23 cellular contexts compared by ENCODE assay signal in genomic region chr1:219383273-219383672, GRCh38.
DNase-seq lines count a peak whose midpoint lies in the region; ATAC-seq, FAIRE-seq and TF ChIP-seq lines count a peak whose summit lies in the region.
"Had no signal": no experiment of that assay in that cellular context is flagged by ENCODE, and none has a peak within 500 bp of the region (broad histone marks: within the 10 kb centered on the region; RNA-seq: fewer than 3 reads in every experiment).

No MANE protein-coding gene starts in this region.

- peaks cover 2% of the 10 kb centered on the region for H3K36me3 Mint-ChIP-seq in astrocyte (ENCODE audit: low read depth, unreplicated experiment)
- peaks cover 5% of the 10 kb centered on the region for H3K36me3 Mint-ChIP-seq in nephron (ENCODE audit: low read depth)
- H3K36me3 Mint-ChIP-seq: CD8-positive, alpha-beta T cell had no signal

- peaks cover 5% of the 10 kb centered on the region for H3K9me3 Mint-ChIP-seq in astrocyte (ENCODE audit: unreplicated experiment)
- peaks cover 3% of the 10 kb centered on the region for H3K9me3 Mint-ChIP-seq in nephron
- H3K9me3 Mint-ChIP-seq in stimulated activated naive CD8-positive, alpha-beta T cell treated with anti-CD3 and anti-CD28 coated beads, Interleukin-15, amount 100 ng/mL, for 72 hours: peaks cover 0 to 5% of the 10 kb centered on the region in 2 donors
- H3K9me3 Mint-ChIP-seq: CD4-positive, alpha-beta T cell; CD8-positive, alpha-beta T cell had no signal

- peaks cover 4% of the 10 kb centered on the region for H3F3A ChIP-seq in SK-N-SH (replicated peaks; ENCODE audit: insufficient read depth)

- POLR2A ChIA-PET in SK-N-SH (lab: Yijun Ruan, JAX): no interaction called here

- peak overlapping the region in 1 of 2 experiments; percentile 77; a peak in 1 of 4 replicates for H3K27ac ChIP-seq in SK-N-SH (ENCODE audit: low read depth in 2 of 2, low read length in 1 of 2)
- no peak overlapping the region for H3K27ac ChIP-seq in astrocyte (ENCODE audit: low read depth, low read length)
- H3K27ac ChIP-seq: BLaER1 treated with 17β-estradiol and CSF1 and Interleukin-3, amounts not matched to agents 10 nM and 100 nM; C4-2B had no signal

- no peaks in the 10 kb centered on the region for H3K36me3 ChIP-seq in SK-N-SH (replicated peaks in 1 of 2; ENCODE audit: control insufficient read depth in 1 of 2, insufficient read depth in 2 of 2, low read length in 1 of 2)
- no peaks in the 10 kb centered on the region for H3K36me3 ChIP-seq in astrocyte (ENCODE audit: insufficient read depth, low read length)
- H3K36me3 ChIP-seq: BLaER1 treated with 17β-estradiol and CSF1 and Interleukin-3, amounts not matched to agents 10 nM and 100 nM had no signal

- H3K4me1 Mint-ChIP-seq in astrocyte (ENCODE audit: low read depth, unreplicated experiment) (peaks cover 10% of the 10 kb centered on the region), nephron (peaks cover 54% of the 10 kb centered on the region)
- H3K4me1 Mint-ChIP-seq in stimulated activated naive CD8-positive, alpha-beta T cell treated with anti-CD3 and anti-CD28 coated beads, Interleukin-15, amount 100 ng/mL, for 72 hours: no peaks in the 10 kb centered on the region
- H3K4me1 Mint-ChIP-seq: B cell had no signal

- peak; percentile 20 for FAIRE-seq in astrocyte (lab: Jason Lieb, UNC)
- FAIRE-seq: A204.1, G401.6, GM12891, GM19239 had no signal

- H3K9ac ChIP-seq in SK-N-SH (no peak overlapping the region), astrocyte (ENCODE audit: low read length) (no peak overlapping the region)
- H3K9ac ChIP-seq: BLaER1 treated with 17β-estradiol and CSF1 and Interleukin-3, amounts not matched to agents 10 nM and 100 nM had no signal

- no peaks in the 10 kb centered on the region for H3K9me3 ChIP-seq in SK-N-SH
- no peaks in the 10 kb centered on the region for H3K9me3 ChIP-seq in astrocyte (ENCODE audit: insufficient read depth, low read depth, low read length)
- H3K9me3 ChIP-seq: BLaER1 treated with 17β-estradiol and CSF1 and Interleukin-3, amounts not matched to agents 10 nM and 100 nM; Caco-2 had no signal

- H3K79me2 ChIP-seq in SK-N-SH (ENCODE audit: insufficient read depth): no peaks in the 10 kb centered on the region
- no peaks in the 10 kb centered on the region for H3K79me2 ChIP-seq in astrocyte (ENCODE audit: insufficient read depth, low read length)

- H3K4me3 Mint-ChIP-seq in astrocyte (ENCODE audit: unreplicated experiment) (no peak overlapping the region), nephron (no peak overlapping the region)
- H3K4me3 Mint-ChIP-seq in stimulated activated naive CD8-positive, alpha-beta T cell treated with anti-CD3 and anti-CD28 coated beads, Interleukin-15, amount 100 ng/mL, for 72 hours: no peak overlapping the region
- H3K4me3 Mint-ChIP-seq: B cell; CD4-positive, alpha-beta T cell; CD8-positive, alpha-beta T cell had no signal

- H3K4me3 ChIP-seq in AG10803 (ENCODE audit: low read length): no peak overlapping the region
- no peak overlapping the region for H3K4me3 ChIP-seq in SK-N-SH (ENCODE audit: low read depth in 2 of 2, low read length in 1 of 2)
- H3K4me3 ChIP-seq in astrocyte (ENCODE audit: insufficient read depth, low read depth, low read length): no peak overlapping the region
- H3K4me3 ChIP-seq: BLaER1 treated with 17β-estradiol and CSF1 and Interleukin-3, amounts not matched to agents 10 nM and 100 nM had no signal

- DNase-seq in AG10803 (ENCODE audit: low read depth) (peak; percentile 1), SK-N-SH (no peak), astrocyte (ENCODE audit: low read depth) (peak; percentile 34), NCI-H2081 treated with DMSO at 0.1 percent for 48 hours (lab: John Stamatoyannopoulos, UW) (no peak)
- DNase-seq in stimulated activated naive CD8-positive, alpha-beta T cell treated with anti-CD3 and anti-CD28 coated beads, Interleukin-15, amount 100 ng/mL, for 72 hours: no peak
- DNase-seq: 8988T; ACHN; AML-193; Caco-2; Calu3; CD4-positive, alpha-beta T cell; CD8-positive, alpha-beta T cell; DMS79 treated with DMSO at 0.1 percent for 48 hours; GF-D8 had no signal

- no peak for TF ChIP-seq RAD21 in SK-N-SH (IDR thresholded peaks at IDR 0.05; ENCODE audit: low read length)

- ATAC-seq in GM19452 (IDR thresholded peaks at IDR 0.05; ENCODE audit: unreplicated experiment): no peak
- no peak for ATAC-seq in stimulated activated naive CD8-positive, alpha-beta T cell treated with anti-CD3 and anti-CD28 coated beads, Interleukin-15, amount 100 ng/mL, for 72 hours
- ATAC-seq: CD8-positive, alpha-beta T cell had no signal

- H3K27me3 ChIP-seq in SK-N-SH (ENCODE audit: insufficient read depth) (no peaks in the 10 kb centered on the region), astrocyte (ENCODE audit: insufficient read depth, low read length) (no peaks in the 10 kb centered on the region)
- H3K27me3 ChIP-seq: BLaER1 treated with 17β-estradiol and CSF1 and Interleukin-3, amounts not matched to agents 10 nM and 100 nM had no signal

- no peaks in the 10 kb centered on the region for H3K9me2 ChIP-seq in SK-N-SH

- H3K27me3 Mint-ChIP-seq in astrocyte (ENCODE audit: low read depth, unreplicated experiment) (no peaks in the 10 kb centered on the region), nephron (ENCODE audit: low read depth) (no peaks in the 10 kb centered on the region)
- no peaks in the 10 kb centered on the region for H3K27me3 Mint-ChIP-seq in stimulated activated naive CD8-positive, alpha-beta T cell treated with anti-CD3 and anti-CD28 coated beads, Interleukin-15, amount 100 ng/mL, for 72 hours
- H3K27me3 Mint-ChIP-seq: B cell; CD4-positive, alpha-beta T cell had no signal

- H3K27ac Mint-ChIP-seq in astrocyte (ENCODE audit: unreplicated experiment) (no peak overlapping the region), nephron (peak overlapping the region; percentile 24 to 90 (median 50))
- no peak overlapping the region for H3K27ac Mint-ChIP-seq in stimulated activated naive CD8-positive, alpha-beta T cell treated with anti-CD3 and anti-CD28 coated beads, Interleukin-15, amount 100 ng/mL, for 72 hours
- H3K27ac Mint-ChIP-seq: B cell; CD4-positive, alpha-beta T cell; CD8-positive, alpha-beta T cell had no signal

- H3K4me1 ChIP-seq in SK-N-SH (ENCODE audit: control insufficient read depth in 1 of 2, insufficient read depth in 2 of 2, low read depth in 1 of 2, low read length in 1 of 2) (peaks cover 0 to 9% of the 10 kb centered on the region in 2 experiments; a peak in 2 of 4 replicates), astrocyte (ENCODE audit: insufficient read depth, low read length) (no peaks in the 10 kb centered on the region)
- H3K4me1 ChIP-seq: BLaER1 treated with 17β-estradiol and CSF1 and Interleukin-3, amounts not matched to agents 10 nM and 100 nM had no signal

- H2AFZ ChIP-seq in SK-N-SH (ENCODE audit: low read depth): no peak overlapping the region
- no peak overlapping the region for H2AFZ ChIP-seq in astrocyte (ENCODE audit: low read depth, low read length)

- CTCF ChIA-PET in SK-N-SH (lab: Yijun Ruan, JAX): interaction anchor here (1.1 to 1.3 kb wide), 3 partner anchors 10 to 429 kb away, joined by 3 to 7 read pairs (median 3); no protein-coding TSS in a partner anchor

- TF ChIP-seq EP300 in SK-N-SH (IDR thresholded peaks at IDR 0.05; ENCODE audit: borderline replicate concordance in 1 of 2, low read depth in 1 of 2, low read length in 1 of 2): peak; percentile 38 to 91; a peak in 3 of 4 replicates

- H4K20me1 ChIP-seq in SK-N-SH (ENCODE audit: insufficient read depth) (no peaks in the 10 kb centered on the region), astrocyte (ENCODE audit: insufficient read depth, low read length) (no peaks in the 10 kb centered on the region)
- H4K20me1 ChIP-seq: BLaER1 treated with 17β-estradiol and CSF1 and Interleukin-3, amounts not matched to agents 10 nM and 100 nM had no signal

- H3K4me2 ChIP-seq in SK-N-SH (no peak overlapping the region), astrocyte (ENCODE audit: low read length) (no peak overlapping the region)
- H3K4me2 ChIP-seq: BLaER1 treated with 17β-estradiol and CSF1 and Interleukin-3, amounts not matched to agents 10 nM and 100 nM had no signal

- no peak for TF ChIP-seq CTCF in AG10803 (conservative IDR thresholded peaks at IDR 0.05; ENCODE audit: low read length)
- TF ChIP-seq CTCF in SK-N-SH (IDR thresholded peaks at IDR 0.05): no peak
- no peak for TF ChIP-seq CTCF in astrocyte (IDR thresholded peaks at IDR 0.05; ENCODE audit: insufficient read depth, low read depth, low read length)
- TF ChIP-seq CTCF in nephron (IDR thresholded peaks at IDR 0.05; ENCODE audit: unreplicated experiment in 3 of 3): no peak

TF ChIP-seq in SK-N-SH, 30 proteins besides CTCF, POLR2A, EP300 and RAD21 (continues in another document):
- peak; percentile 51; the same call in 1 of the 2 replicates for TF ChIP-seq SIN3A (IDR thresholded peaks at IDR 0.05; ENCODE audit: borderline replicate concordance, low read depth, low read length)
- peak; percentile 90 for TF ChIP-seq TCF12 (IDR thresholded peaks at IDR 0.05)
- peak; percentile 84 for TF ChIP-seq NFIC (IDR thresholded peaks at IDR 0.05; ENCODE audit: borderline replicate concordance)
- TF ChIP-seq MAX (IDR thresholded peaks at IDR 0.05; ENCODE audit: low read depth): peak; percentile 57; the same call in 1 of the 2 replicates
- TF ChIP-seq PBX3 (IDR thresholded peaks at IDR 0.05): peak; percentile 94
- peak; percentile 11; the same call in 1 of the 2 replicates for TF ChIP-seq FOSL2 (IDR thresholded peaks at IDR 0.05; ENCODE audit: borderline replicate concordance, low read depth)
- TF ChIP-seq CHD2 (IDR thresholded peaks at IDR 0.05; ENCODE audit: low read length, partially characterized antibody): no peak
- TF ChIP-seq USF1 (IDR thresholded peaks at IDR 0.05; ENCODE audit: borderline replicate concordance, low read depth): no peak
- no peak for TF ChIP-seq ELF1 (IDR thresholded peaks at IDR 0.05)

Comparison
In these comparisons a context has a peak if more than half of its experiments do, and no peak if none do; other contexts are left out.
1. DNase-seq: peak in AG10803 (single experiment) and astrocyte (single experiment); none in SK-N-SH (single experiment), NCI-H2081 treated with DMSO at 0.1 percent for 48 hours (single experiment) and stimulated activated naive CD8-positive, alpha-beta T cell treated with anti-CD3 and anti-CD28 coated beads, Interleukin-15, amount 100 ng/mL, for 72 hours (0 of 2).
2. H3K27ac Mint-ChIP-seq: peak in nephron (3 of 3); none in astrocyte (single experiment) and stimulated activated naive CD8-positive, alpha-beta T cell treated with anti-CD3 and anti-CD28 coated beads, Interleukin-15, amount 100 ng/mL, for 72 hours (0 of 2).